2 cellular contexts compared by ENCODE assay signal in the genomic region with DNA sequence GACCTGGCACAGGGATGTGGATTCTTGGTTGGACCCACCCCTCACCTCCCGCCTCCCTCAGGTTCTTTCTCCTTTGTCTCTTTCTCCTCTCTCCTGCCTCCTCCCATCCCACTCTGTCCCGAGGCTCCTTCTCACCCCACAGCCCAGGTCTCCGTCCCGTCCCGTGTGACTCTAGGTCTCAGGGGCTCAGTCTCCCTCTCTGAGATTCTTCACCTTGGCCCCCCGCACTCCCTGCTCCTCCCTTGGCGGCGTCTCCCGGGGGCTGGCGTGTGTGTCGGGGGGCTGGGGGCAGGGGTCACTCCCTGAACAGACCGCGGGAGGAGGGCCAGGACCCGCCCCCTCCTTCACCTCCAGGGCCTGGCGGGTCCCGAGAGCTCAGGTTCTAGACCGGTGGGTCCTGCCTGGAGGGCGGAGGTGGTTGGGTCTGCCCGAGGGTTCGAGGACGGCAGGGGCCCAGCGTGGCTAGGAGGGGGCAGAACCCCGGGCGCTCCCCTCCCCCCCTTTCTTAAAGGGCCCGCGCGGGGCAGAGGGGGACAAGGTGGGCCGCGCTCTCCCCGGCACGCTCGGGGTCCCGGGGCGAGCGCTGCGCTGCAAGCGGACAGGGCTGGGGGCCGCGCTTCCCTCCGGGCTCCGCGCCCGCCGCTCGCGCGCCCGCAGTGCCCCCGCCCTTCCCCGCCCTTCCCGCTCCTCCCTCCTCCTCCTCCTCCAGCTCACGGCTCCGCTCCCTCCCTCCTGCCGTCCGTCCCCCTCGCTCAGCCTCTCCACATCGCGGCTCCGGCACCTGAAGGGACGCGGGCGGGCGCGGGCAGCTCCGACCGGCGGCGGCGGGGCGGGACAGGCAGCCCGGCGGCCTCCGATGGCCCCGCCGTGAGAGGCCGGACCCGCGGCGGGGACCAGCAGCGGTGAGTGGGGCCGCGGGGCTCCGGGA.
TF ChIP-seq lines count a peak whose summit lies in the region.

A gene (plus strand): TSS at position 735 of the 928 bp plus-strand sequence. CDS start 13,633 bp downstream, outside the sequence.

TF ChIP-seq in GM12878, 131 proteins besides CTCF, POLR2A, EP300 and RAD21:
- TF ChIP-seq EED (IDR thresholded peaks at IDR 0.05; ENCODE audit: low read depth) = no peak
- no peak for TF ChIP-seq SPI1 (IDR thresholded peaks at IDR 0.05; ENCODE audit: borderline replicate concordance, insufficient read depth, low read depth, low read length)
- no peak for TF ChIP-seq HCFC1 (IDR thresholded peaks at IDR 0.05; ENCODE audit: low read length)
- TF ChIP-seq, protein P1, sequence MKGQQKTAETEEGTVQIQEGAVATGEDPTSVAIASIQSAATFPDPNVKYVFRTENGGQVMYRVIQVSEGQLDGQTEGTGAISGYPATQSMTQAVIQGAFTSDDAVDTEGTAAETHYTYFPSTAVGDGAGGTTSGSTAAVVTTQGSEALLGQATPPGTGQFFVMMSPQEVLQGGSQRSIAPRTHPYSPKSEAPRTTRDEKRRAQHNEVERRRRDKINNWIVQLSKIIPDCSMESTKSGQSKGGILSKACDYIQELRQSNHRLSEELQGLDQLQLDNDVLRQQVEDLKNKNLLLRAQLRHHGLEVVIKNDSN (IDR thresholded peaks at IDR 0.05; ENCODE audit: borderline replicate concordance, extremely low read length, insufficient read depth, low read depth, low read length) = no peak
- TF ChIP-seq, protein P2, sequence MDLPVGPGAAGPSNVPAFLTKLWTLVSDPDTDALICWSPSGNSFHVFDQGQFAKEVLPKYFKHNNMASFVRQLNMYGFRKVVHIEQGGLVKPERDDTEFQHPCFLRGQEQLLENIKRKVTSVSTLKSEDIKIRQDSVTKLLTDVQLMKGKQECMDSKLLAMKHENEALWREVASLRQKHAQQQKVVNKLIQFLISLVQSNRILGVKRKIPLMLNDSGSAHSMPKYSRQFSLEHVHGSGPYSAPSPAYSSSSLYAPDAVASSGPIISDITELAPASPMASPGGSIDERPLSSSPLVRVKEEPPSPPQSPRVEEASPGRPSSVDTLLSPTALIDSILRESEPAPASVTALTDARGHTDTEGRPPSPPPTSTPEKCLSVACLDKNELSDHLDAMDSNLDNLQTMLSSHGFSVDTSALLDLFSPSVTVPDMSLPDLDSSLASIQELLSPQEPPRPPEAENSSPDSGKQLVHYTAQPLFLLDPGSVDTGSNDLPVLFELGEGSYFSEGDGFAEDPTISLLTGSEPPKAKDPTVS (IDR thresholded peaks at IDR 0.05; ENCODE audit: low read depth, low read length) = no peak
- TF ChIP-seq TCF12 (IDR thresholded peaks at IDR 0.05; ENCODE audit: low read depth, low read length) = no peak
- TF ChIP-seq NR2F1 (conservative IDR thresholded peaks at IDR 0.05) = no peak
- TF ChIP-seq DPF2 (IDR thresholded peaks at IDR 0.05) = no peak
- no peak for TF ChIP-seq FOXK2 (IDR thresholded peaks at IDR 0.05)
- no peak for TF ChIP-seq SUZ12 (IDR thresholded peaks at IDR 0.05; ENCODE audit: unreplicated experiment)
- no peak for TF ChIP-seq NRF1 (conservative IDR thresholded peaks at IDR 0.05; ENCODE audit: low read depth, low read length)
- TF ChIP-seq MEF2B (IDR thresholded peaks at IDR 0.05; ENCODE audit: partially characterized antibody, poor library complexity, severe bottlenecking) = no peak
- TF ChIP-seq, protein P3, sequence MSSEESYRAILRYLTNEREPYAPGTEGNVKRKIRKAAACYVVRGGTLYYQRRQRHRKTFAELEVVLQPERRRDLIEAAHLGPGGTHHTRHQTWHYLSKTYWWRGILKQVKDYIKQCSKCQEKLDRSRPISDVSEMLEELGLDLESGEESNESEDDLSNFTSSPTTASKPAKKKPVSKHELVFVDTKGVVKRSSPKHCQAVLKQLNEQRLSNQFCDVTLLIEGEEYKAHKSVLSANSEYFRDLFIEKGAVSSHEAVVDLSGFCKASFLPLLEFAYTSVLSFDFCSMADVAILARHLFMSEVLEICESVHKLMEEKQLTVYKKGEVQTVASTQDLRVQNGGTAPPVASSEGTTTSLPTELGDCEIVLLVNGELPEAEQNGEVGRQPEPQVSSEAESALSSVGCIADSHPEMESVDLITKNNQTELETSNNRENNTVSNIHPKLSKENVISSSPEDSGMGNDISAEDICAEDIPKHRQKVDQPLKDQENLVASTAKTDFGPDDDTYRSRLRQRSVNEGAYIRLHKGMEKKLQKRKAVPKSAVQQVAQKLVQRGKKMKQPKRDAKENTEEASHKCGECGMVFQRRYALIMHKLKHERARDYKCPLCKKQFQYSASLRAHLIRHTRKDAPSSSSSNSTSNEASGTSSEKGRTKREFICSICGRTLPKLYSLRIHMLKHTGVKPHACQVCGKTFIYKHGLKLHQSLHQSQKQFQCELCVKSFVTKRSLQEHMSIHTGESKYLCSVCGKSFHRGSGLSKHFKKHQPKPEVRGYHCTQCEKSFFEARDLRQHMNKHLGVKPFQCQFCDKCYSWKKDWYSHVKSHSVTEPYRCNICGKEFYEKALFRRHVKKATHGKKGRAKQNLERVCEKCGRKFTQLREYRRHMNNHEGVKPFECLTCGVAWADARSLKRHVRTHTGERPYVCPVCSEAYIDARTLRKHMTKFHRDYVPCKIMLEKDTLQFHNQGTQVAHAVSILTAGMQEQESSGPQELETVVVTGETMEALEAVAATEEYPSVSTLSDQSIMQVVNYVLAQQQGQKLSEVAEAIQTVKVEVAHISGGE (CRISPR knock-in tag; IDR thresholded peaks at IDR 0.05) = no peak
- TF ChIP-seq ZNF274 (IDR thresholded peaks at IDR 0.05; ENCODE audit: insufficient read depth, insufficient read length) = no peak
- TF ChIP-seq BACH1 (IDR thresholded peaks at IDR 0.05; ENCODE audit: borderline replicate concordance) = no peak
- no peak for TF ChIP-seq SMAD1 (IDR thresholded peaks at IDR 0.05; ENCODE audit: low read depth, partially characterized antibody)

TF ChIP-seq in HepG2, 621 proteins besides CTCF, POLR2A, EP300 and RAD21:
- TF ChIP-seq PLRG1 (conservative IDR thresholded peaks at IDR 0.05) (no peak), PCBP1 (IDR thresholded peaks at IDR 0.05; ENCODE audit: borderline replicate concordance, low read depth, low read length) (no peak), ZNF296 (CRISPR knock-in tag; conservative IDR thresholded peaks at IDR 0.05) (no peak), PAWR (CRISPR knock-in tag; IDR thresholded peaks at IDR 0.05; ENCODE audit: borderline replicate concordance) (no peak), ZSCAN30 (CRISPR knock-in tag; IDR thresholded peaks at IDR 0.05) (no peak), HNRNPUL1 (IDR thresholded peaks at IDR 0.05; ENCODE audit: low read depth, low read length) (no peak), ZNF484 (CRISPR knock-in tag; IDR thresholded peaks at IDR 0.05; ENCODE audit: borderline replicate concordance, low read depth) (no peak), POLR2AphosphoS5 (IDR thresholded peaks at IDR 0.05; ENCODE audit: low read depth, low read length) (no peak), SPEN (CRISPR knock-in tag; IDR thresholded peaks at IDR 0.05; ENCODE audit: low read depth) (no peak), MIER2 (CRISPR knock-in tag; IDR thresholded peaks at IDR 0.05) (no peak), TRIM24 (CRISPR knock-in tag; IDR thresholded peaks at IDR 0.05) (no peak), ZNF263 (CRISPR knock-in tag; IDR thresholded peaks at IDR 0.05) (peak; percentile 87)
- TF ChIP-seq, protein P4, sequence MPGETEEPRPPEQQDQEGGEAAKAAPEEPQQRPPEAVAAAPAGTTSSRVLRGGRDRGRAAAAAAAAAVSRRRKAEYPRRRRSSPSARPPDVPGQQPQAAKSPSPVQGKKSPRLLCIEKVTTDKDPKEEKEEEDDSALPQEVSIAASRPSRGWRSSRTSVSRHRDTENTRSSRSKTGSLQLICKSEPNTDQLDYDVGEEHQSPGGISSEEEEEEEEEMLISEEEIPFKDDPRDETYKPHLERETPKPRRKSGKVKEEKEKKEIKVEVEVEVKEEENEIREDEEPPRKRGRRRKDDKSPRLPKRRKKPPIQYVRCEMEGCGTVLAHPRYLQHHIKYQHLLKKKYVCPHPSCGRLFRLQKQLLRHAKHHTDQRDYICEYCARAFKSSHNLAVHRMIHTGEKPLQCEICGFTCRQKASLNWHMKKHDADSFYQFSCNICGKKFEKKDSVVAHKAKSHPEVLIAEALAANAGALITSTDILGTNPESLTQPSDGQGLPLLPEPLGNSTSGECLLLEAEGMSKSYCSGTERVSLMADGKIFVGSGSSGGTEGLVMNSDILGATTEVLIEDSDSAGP (CRISPR knock-in tag; IDR thresholded peaks at IDR 0.05; ENCODE audit: borderline replicate concordance) = peak; percentile 75
TF ChIP-seq in HepG2: peak in this region for 2.
